Comparison of ENCODE assay signal across 29 cellular contexts in the genomic region with DNA sequence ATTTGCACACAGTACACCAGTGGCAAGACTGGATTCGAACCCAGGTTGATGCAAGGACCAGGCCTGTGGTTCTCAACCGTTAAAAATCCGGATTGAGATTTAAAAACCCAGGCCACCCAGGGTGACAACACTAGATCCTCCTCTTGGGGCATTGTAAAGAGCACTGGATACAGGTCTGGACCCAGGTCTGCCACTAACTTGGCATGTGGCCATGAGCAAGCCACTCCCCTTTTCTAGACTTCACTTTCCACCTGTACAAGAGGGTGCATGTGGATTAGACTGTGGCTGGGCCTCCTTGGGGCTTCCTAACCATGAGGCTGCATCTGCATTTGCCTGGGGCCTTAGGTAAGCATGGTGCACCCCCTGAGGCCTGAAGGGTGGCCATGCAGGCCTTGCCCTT.
"Had no signal": no experiment of that assay in that cellular context is flagged by ENCODE, and none has a peak within 500 bp of the region (broad histone marks: within the 10 kb centered on the region; RNA-seq: fewer than 3 reads in every experiment).

No MANE protein-coding gene starts in this region.

- H3K27ac ChIP-seq: KMS-11, PC-9, SJCRH30, SK-N-MC had no signal

- H3K4me3 ChIP-seq: PC-9, SJCRH30, SK-N-MC had no signal

- H3K36me3 ChIP-seq: SJCRH30 had no signal

- H3K4me2 ChIP-seq: KMS-11, PC-9 had no signal

- DNase-seq: activated CD4-positive, alpha-beta memory T cell treated with anti-CD3 and anti-CD28 coated beads for 36 hours; activated CD4-positive, alpha-beta T cell treated with anti-CD3 and anti-CD28 coated beads, Interleukin-2, amount 10 ng/mL, durations not matched to agents 7 days and 5 days; activated CD8-positive, alpha-beta memory T cell treated with anti-CD3 and anti-CD28 coated beads, Interleukin-2, amount 50 U/mL, for 4 hours; activated naive CD4-positive, alpha-beta T cell treated with anti-CD3 and anti-CD28 coated beads, Interleukin-2, amount 10 ng/mL, durations not matched to agents 7 days and 5 days; activated naive CD8-positive, alpha-beta T cell treated with anti-CD3 and anti-CD28 coated beads, Interleukin-2, amount 50 U/mL, for 24 hours; activated T-cell treated with anti-CD3 and anti-CD28 coated beads for 4 hours; activated T-cell treated with anti-CD3 and anti-CD28 coated beads, Interleukin-2, amount 50 U/mL, for 4 hours; anterior cingulate cortex; caudate nucleus; cerebellar nuclear complex; MM.1S; MV-4-11; NCI-H1092; NCI-H1417 treated with DMSO at 0.1 percent for 48 hours; NCI-H187 treated with DMSO at 0.1 percent for 48 hours; NCI-H2081; NCI-H2171 treated with DMSO at 0.1 percent for 48 hours; NCI-H2227 treated with DMSO at 0.1 percent for 48 hours; NCI-H446; NCI-H524 treated with DMSO at 0.1 percent for 48 hours; NCI-H774; PC-9; SHP77; SJCRH30 had no signal

- H3K4me1 ChIP-seq: SJCRH30 had no signal

- H2AFZ ChIP-seq: PC-9 had no signal

- ATAC-seq: activated naive CD8-positive, alpha-beta T cell treated with anti-CD3 and anti-CD28 coated beads, Interleukin-2, amount 50 U/mL, for 24 hours; activated T-cell treated with anti-CD3 and anti-CD28 coated beads, Interleukin-2, amount 50 U/mL, for 4 hours had no signal

- H3K9ac ChIP-seq: KMS-11 had no signal

- H3K9me3 ChIP-seq: SJCRH30 had no signal

- H3K27me3 ChIP-seq: SJCRH30 had no signal

- FAIRE-seq: bronchial epithelial cell, RCC 7860, TTC549 had no signal
